Comparison of ENCODE assay signal across 8 cellular contexts in the genomic region with DNA sequence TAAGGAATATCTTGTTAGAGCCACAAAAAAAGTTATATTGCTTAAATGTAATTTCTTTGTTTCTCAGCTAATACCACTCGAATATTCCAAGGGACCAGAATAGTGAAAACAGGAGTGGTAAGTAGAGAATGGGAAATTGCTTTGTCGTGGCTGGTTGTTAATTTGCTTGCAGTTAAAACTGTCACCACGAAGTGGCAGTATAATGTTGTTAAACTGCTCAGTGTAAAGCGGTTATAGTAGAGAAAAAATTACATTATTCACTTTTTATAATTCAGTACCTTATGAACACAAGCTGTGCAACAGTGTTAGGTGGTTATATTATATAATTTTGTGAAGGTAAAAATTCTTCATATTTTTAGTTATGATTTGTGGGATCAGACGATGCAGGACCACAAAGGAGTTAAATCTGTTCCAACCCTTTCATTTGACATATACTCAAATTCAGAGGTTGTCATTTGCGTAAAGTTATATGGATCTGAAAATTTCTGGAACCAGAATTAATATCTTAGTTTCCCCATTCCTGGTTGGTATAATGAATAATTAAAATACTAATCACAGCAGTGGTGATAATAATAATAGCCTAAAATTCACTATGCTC.
DNase-seq lines count a peak whose midpoint lies in the region; ATAC-seq lines count a peak whose summit lies in the region.

No MANE protein-coding gene starts in this region.

- DNase-seq in NCI-H510A treated with DMSO at 0.1 percent for 48 hours (lab: John Stamatoyannopoulos, UW) (peak; percentile 6), NCI-H510A (lab: John Stamatoyannopoulos, UW) (no peak), NCI-H1092 treated with DMSO at 0.1 percent for 48 hours (lab: John Stamatoyannopoulos, UW) (peak; percentile 14), astrocyte of the hippocampus (ENCODE audit: low read depth, low spot score) (peak; percentile 67), kidney glomerular epithelial cell (lab: John Stamatoyannopoulos, UW) (peak; percentile 13), UCSD-AML1 (lab: John Stamatoyannopoulos, UW; ENCODE audit: unreplicated experiment) (no peak)
- no peak for DNase-seq in stimulated activated CD4-positive, alpha-beta T cell treated with anti-CD3 and anti-CD28 coated beads, Interleukin-12 subunit alpha, Interleukin-12 subunit beta, amount 100 ng/mL, for 4 hours

- ATAC-seq in GM21529 (IDR thresholded peaks at IDR 0.05; ENCODE audit: unreplicated experiment) = no peak

Comparison
In these comparisons a context has a peak if more than half of its experiments do, and no peak if none do; other contexts are left out.
1. DNase-seq: peak in NCI-H510A treated with DMSO at 0.1 percent for 48 hours (single experiment), NCI-H1092 treated with DMSO at 0.1 percent for 48 hours (single experiment), astrocyte of the hippocampus (single experiment) and kidney glomerular epithelial cell (single experiment); none in NCI-H510A (single experiment), UCSD-AML1 (single experiment) and stimulated activated CD4-positive, alpha-beta T cell treated with anti-CD3 and anti-CD28 coated beads, Interleukin-12 subunit alpha, Interleukin-12 subunit beta, amount 100 ng/mL, for 4 hours (single experiment).